Comparison of ENCODE assay signal across 8 cellular contexts in genomic region chr6:26045046-26045938, GRCh38. TPM values are rescaled to one million over a fixed set of nuclear protein-coding genes. Genes with fewer than 3 reads are reported as not detected.
DNase-seq lines count a peak whose midpoint lies in the region; ATAC-seq lines count a peak whose summit lies in the region.

No MANE protein-coding gene starts in this region.

- ATAC-seq in GM21390 (IDR thresholded peaks at IDR 0.05; ENCODE audit: unreplicated experiment), result peak; percentile 44
- ATAC-seq in right cardiac atrium, result peak; percentile 84
- ATAC-seq in sciatic nerve, result peak; percentile 87

- H3K9me3 ChIP-seq in HUES48 (ENCODE audit: control insufficient read depth, insufficient read depth, low read length) (no peaks in the 10 kb centered on the region), right cardiac atrium (ENCODE audit: control insufficient read depth, low read length) (no peaks in the 10 kb centered on the region)

- peak overlapping the region; percentile 77 for H3K9ac ChIP-seq in HUES48 (ENCODE audit: low read depth, low read length)

- DNase-seq in Caki2 (ENCODE audit: low read depth) (peak; percentile 97), T follicular helper cell (ENCODE audit: low read depth) (peak; percentile 68), right cardiac atrium (peak; percentile 69 to 84 (median 73)), sciatic nerve (ENCODE audit: low spot score) (peak; percentile 83), RKO (ENCODE audit: low spot score) (no peak)

- H3K4me3 ChIP-seq in HUES48 (ENCODE audit: low read depth, low read length), result peak overlapping the region; percentile 45
- peak overlapping the region; percentile 80 for H3K4me3 ChIP-seq in right cardiac atrium (ENCODE audit: low read length)

- 2% methylated on average over 48 of the region's 48 CpGs for WGBS in right cardiac atrium

- H3K36me3 ChIP-seq in HUES48 (ENCODE audit: control insufficient read depth, insufficient read depth, low read length), result no peaks in the 10 kb centered on the region

- H3K27ac ChIP-seq in HUES48 (ENCODE audit: low read depth, low read length), result peak overlapping the region; percentile 33
- peak overlapping the region; percentile 85 for H3K27ac ChIP-seq in angular gyrus (ENCODE audit: low read depth, low read length)
- H3K27ac ChIP-seq in right cardiac atrium (ENCODE audit: low read length), result peak overlapping the region; percentile 96

- intact Hi-C loops in right cardiac atrium (cut with DNase I), result no loop called here
- intact Hi-C loops in sciatic nerve (cut with DNase I), result no loop called here

- H3K4me1 ChIP-seq in HUES48 (ENCODE audit: control insufficient read depth, insufficient read depth, low read length) (peaks cover 10% of the 10 kb centered on the region), right cardiac atrium (ENCODE audit: control insufficient read depth, insufficient read depth, low read length) (peaks cover 2% of the 10 kb centered on the region)

- H3K27me3 ChIP-seq in HUES48 (ENCODE audit: control insufficient read depth, insufficient read depth, low read length) (no peaks in the 10 kb centered on the region), right cardiac atrium (ENCODE audit: control insufficient read depth, insufficient read depth) (no peaks in the 10 kb centered on the region)

- in situ Hi-C loops in Caki2 (cut with HindIII; ENCODE audit: low pct_unique_long_range_greater_than_20kb, low sequenced_read_pairs), result no loop called here

RNA-seq across cellular contexts. Expression of gene HFE, which starts 41.9 kb away (rescaled TPM):
- 27.3 and 32.5 TPM in 2 replicates for total RNA-seq in Caki2 (2014; rRNA removed; shearing (Covaris generic); ENCODE audit: low replicate concordance)
- total RNA-seq in right cardiac atrium (10 to 100 TPM in 1 of 4 donors, 1 to 10 TPM in 3; 4.3 to 13.2 (median 8.4) TPM), sciatic nerve (13.9 TPM)
- 5.3 TPM for polyA plus RNA-seq in right cardiac atrium

Comparison
In these comparisons a context has a peak if more than half of its experiments do, and no peak if none do; other contexts are left out.
1. H3K27ac ChIP-seq: peak in every context shown above with its lines; median percentile 96 in right cardiac atrium; 85 in angular gyrus; 33 in HUES48.